Comparison of ENCODE assay signal across 10 cellular contexts in genomic region chr2:54092940-54093339, GRCh38. TPM values are rescaled to one million over a fixed set of nuclear protein-coding genes. Genes with fewer than 3 reads are reported as not detected.
DNase-seq lines count a peak whose midpoint lies in the region; ATAC-seq and TF ChIP-seq lines count a peak whose summit lies in the region.
"Had no signal": no experiment of that assay in that cellular context is flagged by ENCODE, and none has a peak within 500 bp of the region (broad histone marks: within the 10 kb centered on the region; RNA-seq: fewer than 3 reads in every experiment).

No MANE protein-coding gene starts in this region.

- 51 to 55% methylated on average over 4 of the region's 4 CpGs for WGBS in tibial nerve, 2 donors

- no peak overlapping the region for H3K4me3 ChIP-seq in tibial nerve
- H3K4me3 ChIP-seq: stomach had no signal

- H3K4me1 ChIP-seq in tibial nerve: no peaks in the 10 kb centered on the region

- no peak overlapping the region for H3K27ac ChIP-seq in tibial nerve
- H3K27ac ChIP-seq: stomach had no signal

- TF ChIP-seq EP300 in tibial nerve (IDR thresholded peaks at IDR 0.05): no peak

- no peaks in the 10 kb centered on the region for H3K36me3 Mint-ChIP-seq in central memory CD8-positive, alpha-beta T cell (ENCODE audit: insufficient read depth)

- H3K27me3 ChIP-seq in tibial nerve: no peaks in the 10 kb centered on the region
- H3K27me3 ChIP-seq: stomach had no signal

- H3K4me1 Mint-ChIP-seq in central memory CD8-positive, alpha-beta T cell: peaks cover 32% of the 10 kb centered on the region

- peaks cover 0 to 4% (median 0%) of the 10 kb centered on the region in 3 donors for H3K36me3 ChIP-seq in tibial nerve
- H3K36me3 ChIP-seq: stomach had no signal

- DNase-seq in central memory CD8-positive, alpha-beta T cell (ENCODE audit: low spot score in 2 of 2): no peak
- DNase-seq in tibial nerve (ENCODE audit: low spot score in 2 of 2) (no peak), superior temporal gyrus (ENCODE audit: extremely low spot score) (no peak), EL (no peak), NCI-H1436 treated with DMSO at 0.1 percent for 48 hours (lab: John Stamatoyannopoulos, UW) (no peak)
- DNase-seq: kidney, stomach had no signal

- peak overlapping the region; percentile 8 for H3K4me3 Mint-ChIP-seq in central memory CD8-positive, alpha-beta T cell

- no peaks in the 10 kb centered on the region for H3K9me3 Mint-ChIP-seq in central memory CD8-positive, alpha-beta T cell

- no peaks in the 10 kb centered on the region for H3K27me3 Mint-ChIP-seq in central memory CD8-positive, alpha-beta T cell

- TF ChIP-seq POLR2A in tibial nerve (IDR thresholded peaks at IDR 0.05): no peak

- peak; percentile 63 for ATAC-seq in GM18511 (IDR thresholded peaks at IDR 0.05; ENCODE audit: unreplicated experiment)
- peak; percentile 54 for ATAC-seq in GM21367 (IDR thresholded peaks at IDR 0.05; ENCODE audit: unreplicated experiment)
- peak; percentile 42 for ATAC-seq in HG03280 (IDR thresholded peaks at IDR 0.05; ENCODE audit: unreplicated experiment)
- ATAC-seq in central memory CD8-positive, alpha-beta T cell (replicated peaks; ENCODE audit: extremely low read depth, poor library complexity, severe bottlenecking): peak; percentile 76

- no peak for TF ChIP-seq CTCF in tibial nerve (IDR thresholded peaks at IDR 0.05)

- H3K27ac Mint-ChIP-seq in central memory CD8-positive, alpha-beta T cell (ENCODE audit: low read depth): peak overlapping the region; percentile 61

- H3K9me3 ChIP-seq in tibial nerve: no peaks in the 10 kb centered on the region
- H3K9me3 ChIP-seq: stomach had no signal

RNA-seq across cellular contexts. Expression of gene ACYP2, which starts 22.5 kb away (rescaled TPM):
- total RNA-seq in tibial nerve: 10 to 100 TPM; 15.6 to 25.1 (median 21.5) TPM
